9 cellular contexts compared by ENCODE assay signal in the genomic region with DNA sequence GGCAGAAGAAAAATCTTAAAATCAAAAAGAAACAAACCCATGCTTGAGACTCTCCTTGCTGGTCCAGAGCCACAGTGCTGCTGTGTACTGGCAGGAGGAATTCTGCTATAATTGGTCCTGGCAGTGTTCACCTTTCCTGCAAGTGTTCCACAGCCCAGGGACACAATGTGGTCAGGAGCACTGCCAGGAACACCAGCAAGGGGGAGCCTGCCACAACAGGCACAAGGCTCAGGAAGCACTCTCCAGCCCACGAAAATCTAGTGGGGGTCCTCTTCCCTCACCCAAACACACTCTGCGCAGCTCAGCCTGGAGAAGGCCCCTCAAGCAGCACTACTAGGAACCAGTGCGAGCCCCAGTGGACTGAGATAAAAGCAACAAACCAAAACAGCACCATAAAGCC.
DNase-seq lines count a peak whose midpoint lies in the region; ATAC-seq, FAIRE-seq and TF ChIP-seq lines count a peak whose summit lies in the region.
"Had no signal": no experiment of that assay in that cellular context is flagged by ENCODE, and none has a peak within 500 bp of the region (broad histone marks: within the 10 kb centered on the region; RNA-seq: fewer than 3 reads in every experiment).

No MANE protein-coding gene starts in this region.

- peak overlapping the region; percentile 25 for H3K4me3 ChIP-seq in rectal smooth muscle tissue (ENCODE audit: low read length)

- peak; percentile 36 for FAIRE-seq in H54 (lab: Jason Lieb, UNC)

- no peaks in the 10 kb centered on the region for H3K27me3 ChIP-seq in rectal smooth muscle tissue (ENCODE audit: control insufficient read depth, insufficient read depth, low read length)

- DNase-seq in H54 (ENCODE audit: insufficient read length, low spot score) (no peak), astrocyte of the hippocampus (ENCODE audit: low read depth, low spot score) (peak; percentile 90), cardiac septum (ENCODE audit: low spot score) (peak; percentile 83), HK-2 (ENCODE audit: unreplicated experiment) (no peak), COLO668 (lab: John Stamatoyannopoulos, UW; ENCODE audit: unreplicated experiment) (no peak)
- DNase-seq: NCI-H510A had no signal

- H3K27ac ChIP-seq in rectal smooth muscle tissue (ENCODE audit: low read depth, low read length), result no peak overlapping the region

- H3K36me3 ChIP-seq in rectal smooth muscle tissue (ENCODE audit: control insufficient read depth, insufficient read depth, low read length), result peaks cover 4% of the 10 kb centered on the region

- H3K4me1 ChIP-seq in rectal smooth muscle tissue (ENCODE audit: control insufficient read depth, insufficient read depth, low read length), result no peaks in the 10 kb centered on the region

- no peak for TF ChIP-seq POLR2A in H54 (IDR thresholded peaks at IDR 0.05; ENCODE audit: low read depth, low read length)

- no peak for ATAC-seq in HG02623 (IDR thresholded peaks at IDR 0.05; ENCODE audit: unreplicated experiment)
- ATAC-seq in GM18517 (IDR thresholded peaks at IDR 0.05; ENCODE audit: unreplicated experiment), result no peak

- intact Hi-C loops in cardiac septum (cut with DNase I), result loop anchor here (1.0 kb wide), 1 partner anchor 92 kb away; no protein-coding TSS in a partner anchor

- no peak overlapping the region for H3K9ac ChIP-seq in rectal smooth muscle tissue (ENCODE audit: low read length)

Comparison
In these comparisons a context has a peak if more than half of its experiments do, and no peak if none do; other contexts are left out.
1. DNase-seq: peak in astrocyte of the hippocampus (single experiment) and cardiac septum (single experiment); none in H54 (single experiment), HK-2 (single experiment) and COLO668 (single experiment).